Comparison of ENCODE assay signal across 8 cellular contexts in genomic region chr12:46160081-46160980, GRCh38.
DNase-seq lines count a peak whose midpoint lies in the region; ATAC-seq, FAIRE-seq and TF ChIP-seq lines count a peak whose summit lies in the region.

No MANE protein-coding gene starts in this region.

- peaks cover 1% of the 10 kb centered on the region for H3K27me3 Mint-ChIP-seq in astrocyte (ENCODE audit: low read depth, unreplicated experiment)

- no peaks in the 10 kb centered on the region for H3K36me3 Mint-ChIP-seq in astrocyte (ENCODE audit: low read depth, unreplicated experiment)

- H3K9ac ChIP-seq in astrocyte (ENCODE audit: low read length): no peak overlapping the region

- FAIRE-seq in astrocyte (lab: Jason Lieb, UNC): no peak

- WGBS in aorta, 2 donors: 7 to 12% methylated on average over 10 of the region's 10 CpGs

- H3K79me2 ChIP-seq in astrocyte (ENCODE audit: insufficient read depth, low read length): no peaks in the 10 kb centered on the region

- H2AFZ ChIP-seq in astrocyte (ENCODE audit: low read depth, low read length): no peak overlapping the region

- H3K9me3 Mint-ChIP-seq in astrocyte (ENCODE audit: unreplicated experiment): no peaks in the 10 kb centered on the region

- no peak overlapping the region for H3K4me3 ChIP-seq in astrocyte (ENCODE audit: insufficient read depth, low read depth, low read length)
- no peak overlapping the region for H3K4me3 ChIP-seq in left lung
- no peak overlapping the region for H3K4me3 ChIP-seq in aorta (ENCODE audit: low read length in 2 of 2)

- no peaks in the 10 kb centered on the region for H3K36me3 ChIP-seq in astrocyte (ENCODE audit: insufficient read depth, low read length)
- no peaks in the 10 kb centered on the region for H3K36me3 ChIP-seq in left lung
- H3K36me3 ChIP-seq in aorta (ENCODE audit: control insufficient read depth in 1 of 2, insufficient read depth in 2 of 2, low read length in 1 of 2): no peaks in the 10 kb centered on the region

- H3K4me2 ChIP-seq in astrocyte (ENCODE audit: low read length): peak overlapping the region; percentile 33

- no peak overlapping the region for H3K4me3 Mint-ChIP-seq in astrocyte (ENCODE audit: unreplicated experiment)

- no peak overlapping the region for H3K27ac Mint-ChIP-seq in astrocyte (ENCODE audit: unreplicated experiment)

- H3K27me3 ChIP-seq in astrocyte (ENCODE audit: insufficient read depth, low read length) (no peaks in the 10 kb centered on the region), left lung (no peaks in the 10 kb centered on the region), aorta (ENCODE audit: control insufficient read depth in 1 of 2, insufficient read depth in 2 of 2, low read length in 1 of 2) (no peaks in the 10 kb centered on the region)

- no peaks in the 10 kb centered on the region for H4K20me1 ChIP-seq in astrocyte (ENCODE audit: insufficient read depth, low read length)

- intact Hi-C loops in Right ventricle myocardium superior (cut with DNase I) (no loop called here), cardiac septum (cut with DNase I) (no loop called here), left lung (cut with DNase I) (no loop called here), aorta (cut with DNase I) (loop anchor here in 1 of 2 donors (5.0 kb wide), 1 partner anchor 107 kb away; the partner anchor contains the start of gene SLC38A1)

- H3K27ac ChIP-seq in astrocyte (ENCODE audit: low read depth, low read length) (peak overlapping the region; percentile 57), left lung (no peak overlapping the region), aorta (ENCODE audit: low read depth in 1 of 2, low read length in 2 of 2) (peak overlapping the region in 1 of 2 donors; percentile 25), caudate nucleus (ENCODE audit: low read depth, low read length) (no peak overlapping the region)

- H3K4me1 ChIP-seq in astrocyte (ENCODE audit: insufficient read depth, low read length): peaks cover 8% of the 10 kb centered on the region
- H3K4me1 ChIP-seq in left lung: peaks cover 0 to 9% of the 10 kb centered on the region in 2 donors
- peaks cover 3 to 5% of the 10 kb centered on the region in 2 donors for H3K4me1 ChIP-seq in aorta (ENCODE audit: control insufficient read depth in 1 of 2, insufficient read depth in 2 of 2, low read length in 2 of 2)

- H3K9me3 ChIP-seq in astrocyte (ENCODE audit: insufficient read depth, low read depth, low read length) (no peaks in the 10 kb centered on the region), left lung (peaks cover 0 to 10% of the 10 kb centered on the region in 2 donors), aorta (ENCODE audit: control insufficient read depth, low read length) (no peaks in the 10 kb centered on the region)

- no peak for DNase-seq in Right ventricle myocardium superior
- DNase-seq in cardiac septum (ENCODE audit: low spot score): no peak
- DNase-seq in astrocyte (ENCODE audit: low read depth): peak; percentile 93
- no peak for DNase-seq in left lung
- peak in 1 of 2 donors; percentile 56 for DNase-seq in aorta
- DNase-seq in activated T-cell treated with anti-CD3 and anti-CD28 coated beads for 4 hours: no peak
- DNase-seq in caudate nucleus (lab: John Stamatoyannopoulos, UW): no peak
- no peak for DNase-seq in HUDEP-2 (lab: John Stamatoyannopoulos, UW; ENCODE audit: unreplicated experiment in 76 of 76)

- H3K4me1 Mint-ChIP-seq in astrocyte (ENCODE audit: low read depth, unreplicated experiment): no peaks in the 10 kb centered on the region

- no peak for TF ChIP-seq CTCF in astrocyte (IDR thresholded peaks at IDR 0.05; ENCODE audit: insufficient read depth, low read depth, low read length)
- no peak for TF ChIP-seq CTCF in left lung (IDR thresholded peaks at IDR 0.05)

- ATAC-seq in Right ventricle myocardium superior (ENCODE audit: poor library complexity) (peak; percentile 90), left lung (peak; percentile 89), aorta (ENCODE audit: low FRiP score) (peak; percentile 79)
